9 cellular contexts compared by ENCODE assay signal in the genomic region with DNA sequence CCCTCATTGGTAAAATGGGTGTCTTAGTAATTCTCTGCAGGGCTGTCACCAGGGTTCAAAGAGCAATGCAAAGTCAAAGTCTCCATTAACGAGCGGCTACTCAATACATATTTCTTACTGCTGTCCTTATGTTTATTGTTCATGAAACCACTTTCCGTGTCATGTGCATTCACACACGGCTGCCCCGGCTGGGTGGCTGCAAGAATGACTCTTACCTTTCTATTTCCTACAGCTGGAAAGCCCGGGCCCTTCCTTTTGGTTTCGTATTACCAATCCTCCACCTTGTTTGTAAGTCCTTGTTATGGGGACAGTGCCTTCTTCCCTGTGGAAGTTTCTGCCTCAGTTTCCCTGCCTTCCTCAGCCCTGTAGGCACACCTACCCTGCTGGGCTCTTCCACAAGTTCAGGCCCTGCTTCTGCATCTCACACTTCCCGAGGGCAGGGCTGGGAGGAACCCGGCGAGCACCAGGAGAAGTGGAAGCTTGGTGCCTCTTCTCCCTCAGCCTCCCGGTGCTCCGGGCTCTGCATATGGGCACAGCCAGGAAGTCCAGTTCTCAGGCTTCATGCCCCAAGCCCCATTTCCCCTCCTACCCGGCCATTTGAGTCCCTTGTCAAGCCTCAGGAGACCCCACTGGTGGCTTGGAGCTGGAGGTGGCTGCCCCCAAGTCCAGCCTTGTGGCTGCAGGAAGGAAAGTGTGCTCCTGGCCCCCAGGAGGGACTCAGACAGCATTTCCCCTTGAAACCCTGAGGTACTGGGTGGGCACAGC. TPM values are rescaled to one million over a fixed set of nuclear protein-coding genes. Genes with fewer than 3 reads are reported as not detected.
DNase-seq lines count a peak whose midpoint lies in the region; ATAC-seq and TF ChIP-seq lines count a peak whose summit lies in the region.
"Had no signal": no experiment of that assay in that cellular context is flagged by ENCODE, and none has a peak within 500 bp of the region (broad histone marks: within the 10 kb centered on the region; RNA-seq: fewer than 3 reads in every experiment).

No MANE protein-coding gene starts in this region.

- no peak overlapping the region for H3K4me3 Mint-ChIP-seq in activated CD8-positive, alpha-beta memory T cell treated with anti-CD3 and anti-CD28 coated beads, Interleukin-2, amount 10 ng/mL, durations not matched to agents 7 days and 5 days
- peak overlapping the region; percentile 38 for H3K4me3 Mint-ChIP-seq in natural killer cell treated with Interleukin-12 subunit alpha and Interleukin-12 subunit beta and Interleukin-15 and Interleukin-18, amount 100 ng/mL, for 72 hours

- H3K36me3 ChIP-seq in right atrium auricular region, result no peaks in the 10 kb centered on the region

- H3K4me3 ChIP-seq in right atrium auricular region, result no peak overlapping the region

- H3K4me1 Mint-ChIP-seq in activated CD8-positive, alpha-beta memory T cell treated with anti-CD3 and anti-CD28 coated beads, Interleukin-2, amount 10 ng/mL, durations not matched to agents 7 days and 5 days, result peaks cover 94% of the 10 kb centered on the region
- H3K4me1 Mint-ChIP-seq in natural killer cell treated with Interleukin-12 subunit alpha and Interleukin-12 subunit beta and Interleukin-15 and Interleukin-18, amount 100 ng/mL, for 72 hours (ENCODE audit: low read depth in 2 of 2), result peaks cover 57 to 89% of the 10 kb centered on the region in 2 donors

- peaks cover 15% of the 10 kb centered on the region for H3K9me3 Mint-ChIP-seq in activated CD8-positive, alpha-beta memory T cell treated with anti-CD3 and anti-CD28 coated beads, Interleukin-2, amount 10 ng/mL, durations not matched to agents 7 days and 5 days (ENCODE audit: low read depth)
- no peaks in the 10 kb centered on the region for H3K9me3 Mint-ChIP-seq in natural killer cell treated with Interleukin-12 subunit alpha and Interleukin-12 subunit beta and Interleukin-15 and Interleukin-18, amount 100 ng/mL, for 72 hours

- ATAC-seq in activated CD8-positive, alpha-beta memory T cell treated with anti-CD3 and anti-CD28 coated beads, Interleukin-2, amount 10 ng/mL, durations not matched to agents 7 days and 5 days, result no peak
- ATAC-seq in GM21529 (IDR thresholded peaks at IDR 0.05; ENCODE audit: unreplicated experiment) (peak; percentile 52), HG03432 (IDR thresholded peaks at IDR 0.05; ENCODE audit: unreplicated experiment) (peak; percentile 52)
- no peak for ATAC-seq in natural killer cell treated with Interleukin-12 subunit alpha and Interleukin-12 subunit beta and Interleukin-15 and Interleukin-18, amount 100 ng/mL, for 72 hours

- H3K27ac Mint-ChIP-seq in activated CD8-positive, alpha-beta memory T cell treated with anti-CD3 and anti-CD28 coated beads, Interleukin-2, amount 10 ng/mL, durations not matched to agents 7 days and 5 days, result peak overlapping the region; percentile 75
- peak overlapping the region in 1 of 2 donors; percentile 64 for H3K27ac Mint-ChIP-seq in natural killer cell treated with Interleukin-12 subunit alpha and Interleukin-12 subunit beta and Interleukin-15 and Interleukin-18, amount 100 ng/mL, for 72 hours

- H3K27ac ChIP-seq in right atrium auricular region, result no peak overlapping the region

- TF ChIP-seq CTCF in right atrium auricular region (IDR thresholded peaks at IDR 0.05), result no peak

- H3K9me3 ChIP-seq in right atrium auricular region, result peaks cover 0 to 10% of the 10 kb centered on the region in 2 donors

- peaks cover 50% of the 10 kb centered on the region for H3K36me3 Mint-ChIP-seq in activated CD8-positive, alpha-beta memory T cell treated with anti-CD3 and anti-CD28 coated beads, Interleukin-2, amount 10 ng/mL, durations not matched to agents 7 days and 5 days
- H3K36me3 Mint-ChIP-seq in natural killer cell treated with Interleukin-12 subunit alpha and Interleukin-12 subunit beta and Interleukin-15 and Interleukin-18, amount 100 ng/mL, for 72 hours, result peaks cover 11% of the 10 kb centered on the region

- H3K4me1 ChIP-seq in right atrium auricular region, result no peaks in the 10 kb centered on the region

- no peaks in the 10 kb centered on the region for H3K27me3 ChIP-seq in right atrium auricular region

- peak; percentile 64 for DNase-seq in activated CD8-positive, alpha-beta memory T cell treated with anti-CD3 and anti-CD28 coated beads, Interleukin-2, amount 10 ng/mL, durations not matched to agents 7 days and 5 days
- no peak for DNase-seq in activated CD8-positive, alpha-beta memory T cell treated with anti-CD3 and anti-CD28 coated beads for 24 hours
- DNase-seq in natural killer cell treated with Interleukin-12 subunit alpha and Interleukin-12 subunit beta and Interleukin-15 and Interleukin-18, amount 100 ng/mL, for 72 hours (ENCODE audit: low spot score), result no peak
- DNase-seq in D341Med (ENCODE audit: low spot score) (no peak), right atrium auricular region (ENCODE audit: low spot score) (no peak), NCI-H146 treated with DMSO at 0.1 percent for 48 hours (lab: John Stamatoyannopoulos, UW; ENCODE audit: unreplicated experiment) (no peak)
- DNase-seq: SIG-M5 had no signal

- no peaks in the 10 kb centered on the region for H3K27me3 Mint-ChIP-seq in activated CD8-positive, alpha-beta memory T cell treated with anti-CD3 and anti-CD28 coated beads, Interleukin-2, amount 10 ng/mL, durations not matched to agents 7 days and 5 days
- peaks cover 0 to under 1% of the 10 kb centered on the region in 2 donors for H3K27me3 Mint-ChIP-seq in natural killer cell treated with Interleukin-12 subunit alpha and Interleukin-12 subunit beta and Interleukin-15 and Interleukin-18, amount 100 ng/mL, for 72 hours

- CTCF ChIA-PET in activated CD8-positive, alpha-beta memory T cell treated with anti-CD3 and anti-CD28 coated beads, Interleukin-2, amount 10 ng/mL, durations not matched to agents 7 days and 5 days (lab: Charles Lee), result interaction anchor here (1.4 to 3.7 kb wide), 3 partner anchors 15 to 38 kb away, joined by 4 to 20 read pairs (median 10); partner anchors contain the start of gene ACKR3

RNA-seq across cellular contexts. Expression of gene ACKR3, which starts 18.7 kb away (rescaled TPM):
- 1 to 10 TPM; 1.3 to 3.3 TPM for total RNA-seq in activated CD8-positive, alpha-beta memory T cell treated with anti-CD3 and anti-CD28 coated beads, Interleukin-2, amount 10 ng/mL, durations not matched to agents 7 days and 5 days
- total RNA-seq in natural killer cell treated with Interleukin-12 subunit alpha and Interleukin-12 subunit beta and Interleukin-15 and Interleukin-18, amount 100 ng/mL, for 72 hours, result under 1 TPM in 1 of 2 donors, not detected in 1; 0.33 TPM
- 10 to 100 TPM; 49.7 to 60.5 TPM for total RNA-seq in right atrium auricular region

Comparison
In these comparisons a context has a peak if more than half of its experiments do, and no peak if none do; other contexts are left out.
1. ATAC-seq: peak in GM21529 (single experiment) and HG03432 (single experiment); none in activated CD8-positive, alpha-beta memory T cell treated with anti-CD3 and anti-CD28 coated beads, Interleukin-2, amount 10 ng/mL, durations not matched to agents 7 days and 5 days (single experiment) and natural killer cell treated with Interleukin-12 subunit alpha and Interleukin-12 subunit beta and Interleukin-15 and Interleukin-18, amount 100 ng/mL, for 72 hours (0 of 2).
2. RNA of gene ACKR3, which starts 18.7 kb away (total RNA-seq): 49.7 to 60.5 TPM in right atrium auricular region; 1.3 to 3.3 TPM in activated CD8-positive, alpha-beta memory T cell treated with anti-CD3 and anti-CD28 coated beads, Interleukin-2, amount 10 ng/mL, durations not matched to agents 7 days and 5 days and 0.33 TPM in natural killer cell treated with Interleukin-12 subunit alpha and Interleukin-12 subunit beta and Interleukin-15 and Interleukin-18, amount 100 ng/mL, for 72 hours; every median in the first group is over 10 times any median in the second.